In genomic region chr12:104579716-104580495, GRCh38 we compare ENCODE assay signal across 12 cellular contexts.
DNase-seq lines count a peak whose midpoint lies in the region; ATAC-seq and TF ChIP-seq lines count a peak whose summit lies in the region.
"Had no signal": no experiment of that assay in that cellular context is flagged by ENCODE, and none has a peak within 500 bp of the region (broad histone marks: within the 10 kb centered on the region; RNA-seq: fewer than 3 reads in every experiment).

No MANE protein-coding gene starts in this region.

- H3K9me2 ChIP-seq in OCI-LY7 (ENCODE audit: insufficient read depth, low read length) = no peaks in the 10 kb centered on the region

- no peak for TF ChIP-seq POLR2A in tibial nerve (IDR thresholded peaks at IDR 0.05)

- H3K27ac Mint-ChIP-seq in activated T-cell treated with anti-CD3 and anti-CD28 coated beads, Interleukin-2, amount 50 U/mL, for 72 hours = peak overlapping the region; percentile 68
- peak overlapping the region; percentile 75 for H3K27ac Mint-ChIP-seq in stimulated activated memory B cell treated with anti-CD40 and anti-IgM and Interleukin-4, amounts not matched to agents 10 μg/mL and 1 μg/mL and 100 μg/mL, for 72 hours

- ATAC-seq in activated T-cell treated with anti-CD3 and anti-CD28 coated beads, Interleukin-2, amount 50 U/mL, for 72 hours (replicated peaks in 1 of 2) = peak in 1 of 2 donors; percentile 30
- no peak for ATAC-seq in activated T-cell treated with anti-CD3 and anti-CD28 coated beads, Interleukin-2, amount 50 U/mL, for 4 hours
- ATAC-seq in GM21737 (IDR thresholded peaks at IDR 0.05; ENCODE audit: unreplicated experiment) = peak; percentile 37
- no peak for ATAC-seq in stimulated activated memory B cell treated with anti-CD40 and anti-IgM and Interleukin-4, amounts not matched to agents 10 μg/mL and 1 μg/mL and 100 μg/mL, for 72 hours

- TF ChIP-seq EP300 in tibial nerve (IDR thresholded peaks at IDR 0.05) = no peak

- peak overlapping the region; percentile 45 for H3K4me3 ChIP-seq in OCI-LY7 (ENCODE audit: low read depth, low read length, poor library complexity, severe bottlenecking)
- H3K4me3 ChIP-seq in tibial nerve = no peak overlapping the region
- H3K4me3 ChIP-seq: ovary had no signal

- H4K20me1 ChIP-seq in OCI-LY7 (ENCODE audit: insufficient read depth, low read length) = no peaks in the 10 kb centered on the region

- 0 out of 2 replicates have a peak, but pooled peaks have one; percentile 12 for TF ChIP-seq CTCF in OCI-LY7 (conservative IDR thresholded peaks at IDR 0.05; ENCODE audit: low read length)
- TF ChIP-seq CTCF in tibial nerve (IDR thresholded peaks at IDR 0.05) = no peak

- intact Hi-C loops in OCI-LY7 (cut with micrococcal nuclease; ENCODE audit: unreplicated experiment) = loop anchor here (5.0 to 10.0 kb wide), 2 partner anchors 195 to 293 kb away; no protein-coding TSS in a partner anchor

- peaks cover 80% of the 10 kb centered on the region for H3K79me2 ChIP-seq in OCI-LY7 (ENCODE audit: insufficient read depth, low read depth, low read length)

- peaks cover 78% of the 10 kb centered on the region for H3K4me1 Mint-ChIP-seq in activated T-cell treated with anti-CD3 and anti-CD28 coated beads, Interleukin-2, amount 50 U/mL, for 72 hours (ENCODE audit: low read depth)
- peaks cover 91% of the 10 kb centered on the region for H3K4me1 Mint-ChIP-seq in activated T-cell treated with anti-CD3 and anti-CD28 coated beads, Interleukin-2, amount 50 U/mL, for 4 hours (ENCODE audit: low read depth)
- peaks cover 86% of the 10 kb centered on the region for H3K4me1 Mint-ChIP-seq in stimulated activated memory B cell treated with anti-CD40 and anti-IgM and Interleukin-4, amounts not matched to agents 10 μg/mL and 1 μg/mL and 100 μg/mL, for 72 hours

- POLR2A ChIA-PET in OCI-LY7 (lab: Charles Lee) = interaction anchor here (0.7 to 4.0 kb wide), 8 partner anchors 10 to 122 kb away, joined by 3 to 22 read pairs (median 4); no protein-coding TSS in a partner anchor

- H3K4me2 ChIP-seq in OCI-LY7 (ENCODE audit: low read length) = peak overlapping the region; percentile 62

- no peaks in the 10 kb centered on the region for H3K36me3 Mint-ChIP-seq in activated T-cell treated with anti-CD3 and anti-CD28 coated beads, Interleukin-2, amount 50 U/mL, for 72 hours (ENCODE audit: insufficient read depth in 2 of 2)
- peaks cover 5% of the 10 kb centered on the region for H3K36me3 Mint-ChIP-seq in activated T-cell treated with anti-CD3 and anti-CD28 coated beads, Interleukin-2, amount 50 U/mL, for 4 hours (ENCODE audit: insufficient read depth)
- no peaks in the 10 kb centered on the region for H3K36me3 Mint-ChIP-seq in stimulated activated memory B cell treated with anti-CD40 and anti-IgM and Interleukin-4, amounts not matched to agents 10 μg/mL and 1 μg/mL and 100 μg/mL, for 72 hours

- H3K27ac ChIP-seq in OCI-LY7 (ENCODE audit: low read depth, low read length, poor library complexity, severe bottlenecking) = peak overlapping the region; percentile 100
- H3K27ac ChIP-seq in tibial nerve = no peak overlapping the region

- BruUV-seq in OCI-LY7 (replicated peaks; lab: Mats Ljungman, UMichigan) = no TSS peak

- H3K36me3 ChIP-seq in OCI-LY7 (ENCODE audit: insufficient read depth, low read length) (no peaks in the 10 kb centered on the region), tibial nerve (no peaks in the 10 kb centered on the region)
- H3K36me3 ChIP-seq: ovary had no signal

- 70 to 75% methylated on average over 7 of the region's 7 CpGs for WGBS in tibial nerve, 2 donors

- in situ Hi-C loops in KBM-7 (cut with MboI; ENCODE audit: low pct_unique_long_range_greater_than_20kb, low sequenced_read_pairs) = no loop called here

- no peaks in the 10 kb centered on the region for H3K9me3 Mint-ChIP-seq in activated T-cell treated with anti-CD3 and anti-CD28 coated beads, Interleukin-2, amount 50 U/mL, for 72 hours
- no peaks in the 10 kb centered on the region for H3K9me3 Mint-ChIP-seq in activated T-cell treated with anti-CD3 and anti-CD28 coated beads, Interleukin-2, amount 50 U/mL, for 4 hours
- no peaks in the 10 kb centered on the region for H3K9me3 Mint-ChIP-seq in stimulated activated memory B cell treated with anti-CD40 and anti-IgM and Interleukin-4, amounts not matched to agents 10 μg/mL and 1 μg/mL and 100 μg/mL, for 72 hours

- H3K4me3 Mint-ChIP-seq in activated T-cell treated with anti-CD3 and anti-CD28 coated beads, Interleukin-2, amount 50 U/mL, for 72 hours = peak overlapping the region in 1 of 2 donors; percentile 35
- no peak overlapping the region for H3K4me3 Mint-ChIP-seq in activated T-cell treated with anti-CD3 and anti-CD28 coated beads, Interleukin-2, amount 50 U/mL, for 4 hours
- no peak overlapping the region for H3K4me3 Mint-ChIP-seq in stimulated activated memory B cell treated with anti-CD40 and anti-IgM and Interleukin-4, amounts not matched to agents 10 μg/mL and 1 μg/mL and 100 μg/mL, for 72 hours

- no peaks in the 10 kb centered on the region for H3K27me3 ChIP-seq in tibial nerve
- H3K27me3 ChIP-seq: ovary had no signal

- H3K27me3 Mint-ChIP-seq in activated T-cell treated with anti-CD3 and anti-CD28 coated beads, Interleukin-2, amount 50 U/mL, for 72 hours (ENCODE audit: low read depth) = no peaks in the 10 kb centered on the region
- H3K27me3 Mint-ChIP-seq in activated T-cell treated with anti-CD3 and anti-CD28 coated beads, Interleukin-2, amount 50 U/mL, for 4 hours (ENCODE audit: low read depth) = no peaks in the 10 kb centered on the region
- H3K27me3 Mint-ChIP-seq in stimulated activated memory B cell treated with anti-CD40 and anti-IgM and Interleukin-4, amounts not matched to agents 10 μg/mL and 1 μg/mL and 100 μg/mL, for 72 hours = no peaks in the 10 kb centered on the region

- H3K9me3 ChIP-seq in OCI-LY7 (ENCODE audit: low read length) (no peaks in the 10 kb centered on the region), tibial nerve (no peaks in the 10 kb centered on the region)
- H3K9me3 ChIP-seq: ovary had no signal

- peak overlapping the region; percentile 14; the same call in 1 of the 2 replicates for H2AFZ ChIP-seq in OCI-LY7 (ENCODE audit: low read length)

- H3K4me1 ChIP-seq in OCI-LY7 (ENCODE audit: insufficient read depth, low read length, poor library complexity, severe bottlenecking) (peaks cover 97% of the 10 kb centered on the region), tibial nerve (peaks cover 0 to 9% (median 0%) of the 10 kb centered on the region in 4 donors)

- DNase-seq in activated T-cell treated with anti-CD3 and anti-CD28 coated beads, Interleukin-2, amount 50 U/mL, for 72 hours = no peak
- DNase-seq in activated T-cell treated with anti-CD3 and anti-CD28 coated beads, Interleukin-2, amount 50 U/mL, for 4 hours = no peak
- DNase-seq in OCI-LY7 (ENCODE audit: low spot score) (no peak), kidney tubule cell (ENCODE audit: low spot score) (no peak), tibial nerve (ENCODE audit: low spot score in 2 of 2) (no peak), KBM-7 (no peak)
- DNase-seq: activated CD4-positive, alpha-beta T cell treated with anti-CD3 and anti-CD28 coated beads, Interleukin-2, amount 50 U/mL, for 1 hour; NCI-H345; ovary; stimulated activated naive CD4-positive, alpha-beta T cell treated with Interleukin-2 at 50 U/mL for 16 hours had no signal

- CTCF ChIA-PET in OCI-LY7 (lab: Charles Lee; ENCODE audit: unreplicated experiment) = no interaction called here
